Comparison of ENCODE assay signal across 1 cellular context in genomic region chr17:46001390-46002310, GRCh38.
TF ChIP-seq lines count a peak whose summit lies in the region.

No MANE protein-coding gene starts in this region.

TF ChIP-seq in HepG2, 621 proteins besides CTCF, POLR2A, EP300 and RAD21 (continued from another document and continues in another):
- 0 out of 2 replicates have a peak, but pooled peaks have one; percentile 29 for TF ChIP-seq HNF1B (CRISPR knock-in tag; IDR thresholded peaks at IDR 0.05)
- no peak for TF ChIP-seq REST (IDR thresholded peaks at IDR 0.05; ENCODE audit: borderline replicate concordance in 1 of 2, low read depth in 1 of 2, low read length in 2 of 2)
- TF ChIP-seq XBP1 (CRISPR knock-in tag; IDR thresholded peaks at IDR 0.05), result no peak
- TF ChIP-seq TFAP4 (IDR thresholded peaks at IDR 0.05; ENCODE audit: borderline replicate concordance, low read depth), result no peak
- TF ChIP-seq ZNF10 (CRISPR knock-in tag; IDR thresholded peaks at IDR 0.05; ENCODE audit: borderline replicate concordance, low read depth), result no peak
- TF ChIP-seq ZFP37 (CRISPR knock-in tag; IDR thresholded peaks at IDR 0.05; ENCODE audit: borderline replicate concordance), result no peak
- no peak for TF ChIP-seq ZNF878 (CRISPR knock-in tag; IDR thresholded peaks at IDR 0.05)
- no peak for TF ChIP-seq SMYD3 (CRISPR knock-in tag; IDR thresholded peaks at IDR 0.05)
- TF ChIP-seq BATF2 (CRISPR knock-in tag; IDR thresholded peaks at IDR 0.05), result no peak
- TF ChIP-seq KLF15 (CRISPR knock-in tag; IDR thresholded peaks at IDR 0.05; ENCODE audit: borderline replicate concordance), result no peak
- TF ChIP-seq THAP9 (CRISPR knock-in tag; IDR thresholded peaks at IDR 0.05; ENCODE audit: borderline replicate concordance), result no peak
- no peak for TF ChIP-seq SP2 (CRISPR knock-in tag; IDR thresholded peaks at IDR 0.05)
- TF ChIP-seq KAT8 (CRISPR knock-in tag; IDR thresholded peaks at IDR 0.05), result no peak
- no peak for TF ChIP-seq BORCS8-MEF2B (CRISPR knock-in tag; IDR thresholded peaks at IDR 0.05)
- TF ChIP-seq NPAS2 (CRISPR knock-in tag; IDR thresholded peaks at IDR 0.05; ENCODE audit: borderline replicate concordance), result no peak
- no peak for TF ChIP-seq ZNF619 (CRISPR knock-in tag; IDR thresholded peaks at IDR 0.05)
- no peak for TF ChIP-seq ZMAT5 (CRISPR knock-in tag; IDR thresholded peaks at IDR 0.05; ENCODE audit: borderline replicate concordance, low read depth)
- TF ChIP-seq ZNF17 (CRISPR knock-in tag; IDR thresholded peaks at IDR 0.05), result no peak
- TF ChIP-seq CREBL2 (CRISPR knock-in tag; IDR thresholded peaks at IDR 0.05; ENCODE audit: borderline replicate concordance), result no peak
- no peak for TF ChIP-seq FOXK1 (CRISPR knock-in tag; IDR thresholded peaks at IDR 0.05; ENCODE audit: borderline replicate concordance, low read depth)
- TF ChIP-seq ELF3 (CRISPR knock-in tag; IDR thresholded peaks at IDR 0.05), result no peak
- no peak for TF ChIP-seq NONO (IDR thresholded peaks at IDR 0.05)
- TF ChIP-seq NONO (CRISPR knock-in tag; conservative IDR thresholded peaks at IDR 0.05), result no peak
- 0 out of 2 replicates have a peak, but pooled peaks have one; percentile 8 for TF ChIP-seq PAXIP1 (CRISPR knock-in tag; conservative IDR thresholded peaks at IDR 0.05)
- TF ChIP-seq ZBTB37 (CRISPR knock-in tag; IDR thresholded peaks at IDR 0.05), result no peak
- TF ChIP-seq CHD2 (IDR thresholded peaks at IDR 0.05; ENCODE audit: low read depth, low read length), result no peak
- no peak for TF ChIP-seq SMARCC2 (IDR thresholded peaks at IDR 0.05)
- no peak for TF ChIP-seq CHD4 (IDR thresholded peaks at IDR 0.05; ENCODE audit: borderline replicate concordance, low read length)
- TF ChIP-seq ZNF331 (CRISPR knock-in tag; IDR thresholded peaks at IDR 0.05), result no peak
- TF ChIP-seq GFI1 (CRISPR knock-in tag; IDR thresholded peaks at IDR 0.05; ENCODE audit: borderline replicate concordance), result no peak
- no peak for TF ChIP-seq ZNF468 (CRISPR knock-in tag; IDR thresholded peaks at IDR 0.05)
- no peak for TF ChIP-seq ATF5 (CRISPR knock-in tag; IDR thresholded peaks at IDR 0.05; ENCODE audit: low read depth)
- no peak for TF ChIP-seq RFX1 (IDR thresholded peaks at IDR 0.05)
- TF ChIP-seq ZNF225 (CRISPR knock-in tag; IDR thresholded peaks at IDR 0.05), result no peak
- no peak for TF ChIP-seq MED8 (CRISPR knock-in tag; IDR thresholded peaks at IDR 0.05; ENCODE audit: insufficient replicate concordance)
- no peak for TF ChIP-seq ZIK1 (CRISPR knock-in tag; IDR thresholded peaks at IDR 0.05; ENCODE audit: borderline replicate concordance, low read depth)
- TF ChIP-seq ZFP90 (CRISPR knock-in tag; IDR thresholded peaks at IDR 0.05; ENCODE audit: borderline replicate concordance), result no peak
- TF ChIP-seq ZSCAN5A (CRISPR knock-in tag; IDR thresholded peaks at IDR 0.05; ENCODE audit: borderline replicate concordance), result no peak
- TF ChIP-seq ZFAT (CRISPR knock-in tag; conservative IDR thresholded peaks at IDR 0.05), result no peak
- TF ChIP-seq ZNF616 (CRISPR knock-in tag; IDR thresholded peaks at IDR 0.05; ENCODE audit: low read depth), result no peak
- TF ChIP-seq GATAD2A (CRISPR knock-in tag; IDR thresholded peaks at IDR 0.05), result no peak
- no peak for TF ChIP-seq NCOR1 (IDR thresholded peaks at IDR 0.05; ENCODE audit: borderline replicate concordance, low read length)
- no peak; the same call in 1 of the 2 replicates for TF ChIP-seq DPF2 (CRISPR knock-in tag; IDR thresholded peaks at IDR 0.05; ENCODE audit: borderline replicate concordance, low read depth)
- no peak for TF ChIP-seq AGO2 (optimal IDR thresholded peaks at IDR 0.05; ENCODE audit: low read depth, low read length)
- TF ChIP-seq ZNF512 (CRISPR knock-in tag; IDR thresholded peaks at IDR 0.05), result no peak
- 0 out of 2 replicates have a peak, but pooled peaks have one; percentile 21 for TF ChIP-seq MZF1 (CRISPR knock-in tag; IDR thresholded peaks at IDR 0.05; ENCODE audit: borderline replicate concordance)
- no peak for TF ChIP-seq KDM5B (CRISPR knock-in tag; IDR thresholded peaks at IDR 0.05; ENCODE audit: borderline replicate concordance)
- TF ChIP-seq ZFP36 (IDR thresholded peaks at IDR 0.05; ENCODE audit: borderline replicate concordance, low read depth, low read length, partially characterized antibody), result no peak
